In genomic region chr1:203555484-203556046, GRCh38 we compare ENCODE assay signal across 10 cellular contexts.
DNase-seq lines count a peak whose midpoint lies in the region; ATAC-seq, FAIRE-seq and TF ChIP-seq lines count a peak whose summit lies in the region.
"Had no signal": no experiment of that assay in that cellular context is flagged by ENCODE, and none has a peak within 500 bp of the region (broad histone marks: within the 10 kb centered on the region; RNA-seq: fewer than 3 reads in every experiment).

No MANE protein-coding gene starts in this region.

- H3K27me3 ChIP-seq in right atrium auricular region (no peaks in the 10 kb centered on the region), psoas muscle (ENCODE audit: insufficient read depth in 3 of 3, low read length in 2 of 3) (no peaks in the 10 kb centered on the region)
- H3K27me3 ChIP-seq: pancreas had no signal

- intact Hi-C loops in psoas muscle (cut with DNase I), result no loop called here

- peak overlapping the region; percentile 58 to 79; a peak in 5 of 6 replicates for H3K27ac ChIP-seq in A549
- H3K27ac ChIP-seq in right atrium auricular region, result peak overlapping the region; percentile 84 to 94
- peak overlapping the region; percentile 78 for H3K27ac ChIP-seq in psoas muscle
- H3K27ac ChIP-seq: pancreas had no signal

- no peak for TF ChIP-seq POLR2A in A549 (IDR thresholded peaks at IDR 0.05; ENCODE audit: low read length)

- WGBS in A549 (ENCODE audit: missing lambda C conversion rate), result 92% methylated on average over 9 of the region's 9 CpGs
- WGBS in psoas muscle, 3 donors, result 73 to 78% (median 73%) methylated on average over 9 of the region's 9 CpGs

- DNase-seq in A549 (ENCODE audit: low read depth in 1 of 2, low spot score in 1 of 2) (no peak), right atrium auricular region (ENCODE audit: low spot score) (no peak), psoas muscle (no peak), GM03348 (ENCODE audit: low spot score) (no peak), HT-29 (ENCODE audit: low spot score) (no peak), SHP77 treated with DMSO at 0.1 percent for 48 hours (lab: John Stamatoyannopoulos, UW) (no peak)
- DNase-seq: NCI-H1417, pancreas had no signal

- POLR2A ChIA-PET in A549 (lab: Yijun Ruan, JAX), result no interaction called here

- ATAC-seq in A549 (no peak), psoas muscle (no peak), GM21381 (IDR thresholded peaks at IDR 0.05; ENCODE audit: unreplicated experiment) (no peak)

- no peak for FAIRE-seq in A549 (lab: Jason Lieb, UNC)
- FAIRE-seq: pancreas had no signal

- TF ChIP-seq RAD21 in A549 (conservative IDR thresholded peaks at IDR 0.05 in 1 of 2, IDR thresholded peaks at IDR 0.05 in 1 of 2), result no peak

- H3K36me3 ChIP-seq in right atrium auricular region (no peaks in the 10 kb centered on the region), psoas muscle (ENCODE audit: insufficient read depth in 1 of 2, low read depth in 1 of 2) (no peaks in the 10 kb centered on the region)
- H3K36me3 ChIP-seq: pancreas had no signal

- CTCF ChIA-PET in A549 (lab: Yijun Ruan, JAX), result interaction anchor here (0.6 to 1.8 kb wide), 7 partner anchors 10 to 713 kb away, joined by 3 to 7 read pairs (median 4); no protein-coding TSS in a partner anchor

- no peak overlapping the region for H3K4me3 ChIP-seq in A549
- 0 out of 2 replicates have a peak overlapping the region, but pooled peaks have one; percentile 6 for H3K4me3 ChIP-seq in WI38 (ENCODE audit: low read depth, low read length)
- H3K4me3 ChIP-seq in right atrium auricular region, result peak overlapping the region in 1 of 2 donors; percentile 4
- no peak overlapping the region for H3K4me3 ChIP-seq in psoas muscle
- H3K4me3 ChIP-seq: pancreas had no signal

- H3K9me3 ChIP-seq in A549 (no peaks in the 10 kb centered on the region), right atrium auricular region (no peaks in the 10 kb centered on the region), psoas muscle (no peaks in the 10 kb centered on the region)
- H3K9me3 ChIP-seq: pancreas had no signal

- no peak for TF ChIP-seq EP300 in A549 (IDR thresholded peaks at IDR 0.05)

- peak overlapping the region; percentile 21; the same call in 1 of the 3 replicates for H3K4me2 ChIP-seq in A549

- H3K4me1 ChIP-seq in A549, result peaks cover 40% of the 10 kb centered on the region
- H3K4me1 ChIP-seq in right atrium auricular region, result peaks cover 0 to 70% of the 10 kb centered on the region in 2 donors
- peaks cover 38% of the 10 kb centered on the region for H3K4me1 ChIP-seq in psoas muscle
- H3K4me1 ChIP-seq: pancreas had no signal

- no peak for TF ChIP-seq CTCF in A549 (IDR thresholded peaks at IDR 0.05)
- no peak for TF ChIP-seq CTCF in WI38 (IDR thresholded peaks at IDR 0.05; ENCODE audit: low read depth, low read length)
- TF ChIP-seq CTCF in right atrium auricular region (IDR thresholded peaks at IDR 0.05), result no peak
- no peak for TF ChIP-seq CTCF in psoas muscle (IDR thresholded peaks at IDR 0.05)

TF ChIP-seq in A549, 52 proteins besides CTCF, POLR2A, EP300 and RAD21:
- TF ChIP-seq JUN (IDR thresholded peaks at IDR 0.05) (no peak), ZNF302 (CRISPR knock-in tag; IDR thresholded peaks at IDR 0.05) (no peak), HOXB5 (CRISPR knock-in tag; IDR thresholded peaks at IDR 0.05) (no peak), ESRRA (IDR thresholded peaks at IDR 0.05; ENCODE audit: borderline replicate concordance, low read length) (no peak), E2F6 (IDR thresholded peaks at IDR 0.05; ENCODE audit: borderline replicate concordance, low read depth) (no peak), FOSL2 (IDR thresholded peaks at IDR 0.05) (no peak), FOSL2 (CRISPR knock-in tag; IDR thresholded peaks at IDR 0.05) (no peak), JUNB (IDR thresholded peaks at IDR 0.05) (no peak)
